ENCODE assay signal across 8 cellular contexts in the genomic region with DNA sequence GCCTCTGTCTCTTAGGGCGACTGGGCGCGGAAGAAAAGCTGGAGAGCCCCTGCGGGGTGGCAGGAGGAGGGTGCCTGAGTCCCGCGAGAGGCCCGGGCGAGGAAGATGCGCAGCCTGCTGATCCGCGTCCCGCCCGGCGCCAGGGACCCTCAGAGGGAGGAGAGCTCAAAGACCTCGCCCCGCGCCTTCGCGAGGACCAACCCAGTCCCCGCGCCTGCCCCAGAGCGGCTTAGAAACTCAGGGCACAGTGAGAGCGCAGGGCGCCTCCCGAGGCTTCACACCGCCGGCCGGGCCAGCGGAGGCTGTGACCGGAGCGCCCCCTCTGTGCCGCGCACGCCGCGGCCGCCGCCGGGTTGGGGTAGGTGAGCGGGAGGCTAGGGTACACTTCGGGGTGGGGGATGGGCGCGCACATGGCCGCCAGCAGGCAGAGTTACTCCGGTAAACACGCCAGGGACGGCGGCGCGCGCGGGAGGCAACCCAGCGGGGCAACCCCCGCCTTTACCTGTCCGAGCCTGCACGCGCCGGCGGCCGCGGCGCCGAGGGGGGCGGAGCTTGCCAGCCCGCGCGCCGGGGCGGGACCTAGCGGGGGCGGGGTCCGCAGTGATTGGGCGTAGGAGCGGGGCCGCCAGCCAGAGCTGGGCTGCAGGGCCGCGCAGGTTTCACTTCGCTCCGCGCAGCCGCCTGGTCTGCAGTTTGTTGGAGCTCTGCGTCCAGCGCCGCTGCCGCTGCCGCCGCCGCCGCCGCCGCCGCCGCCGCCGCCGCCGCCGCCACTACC. TPM values are rescaled to one million over a fixed set of nuclear protein-coding genes. Genes with fewer than 3 reads are reported as not detected.
DNase-seq lines count a peak whose midpoint lies in the region; ATAC-seq, FAIRE-seq and TF ChIP-seq lines count a peak whose summit lies in the region.

A gene with protein sequence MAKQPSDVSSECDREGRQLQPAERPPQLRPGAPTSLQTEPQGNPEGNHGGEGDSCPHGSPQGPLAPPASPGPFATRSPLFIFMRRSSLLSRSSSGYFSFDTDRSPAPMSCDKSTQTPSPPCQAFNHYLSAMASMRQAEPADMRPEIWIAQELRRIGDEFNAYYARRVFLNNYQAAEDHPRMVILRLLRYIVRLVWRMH (plus strand): TSS at position 662 of the 775 bp plus-strand sequence. CDS start 2,832 bp downstream, outside the sequence.

- H3K27me3 Mint-ChIP-seq in T-cell, result peaks cover 26 to 42% of the 10 kb centered on the region in 2 donors

- H3K27me3 ChIP-seq in adipocyte (replicated peaks; ENCODE audit: control insufficient read depth, insufficient read depth, low read length) (no peaks in the 10 kb centered on the region), prostate gland (replicated peaks; ENCODE audit: insufficient read depth) (no peaks in the 10 kb centered on the region)

- peaks cover 7% of the 10 kb centered on the region for H3K36me3 ChIP-seq in adipocyte (ENCODE audit: control insufficient read depth, insufficient read depth, low read length, severe bottlenecking)
- no peaks in the 10 kb centered on the region for H3K36me3 ChIP-seq in prostate gland
- H3K36me3 ChIP-seq in urinary bladder (ENCODE audit: insufficient read depth), result no peaks in the 10 kb centered on the region

- H3K9me3 Mint-ChIP-seq in T-cell, result no peaks in the 10 kb centered on the region

- TF ChIP-seq POLR2A in GM12892 (IDR thresholded peaks at IDR 0.05; ENCODE audit: low read depth, low read length), result peak; percentile 79; the same call in 1 of the 2 replicates
- TF ChIP-seq POLR2A in prostate gland (IDR thresholded peaks at IDR 0.05), result peak; percentile 97

- FAIRE-seq in GM12892 (lab: Jason Lieb, UNC), result peak; percentile 98

- peak within 1 kb of the TSS; percentile 86 for H3K9ac ChIP-seq in adipocyte (ENCODE audit: low read length)

- peak within 1 kb of the TSS; percentile 77 to 86 for H3K27ac ChIP-seq in prostate gland
- H3K27ac ChIP-seq in urinary bladder (ENCODE audit: low read depth), result peak within 1 kb of the TSS; percentile 6

- peaks cover 48 to 57% (median 56%) of the 10 kb centered on the region in 3 donors for H3K4me1 Mint-ChIP-seq in T-cell

- H3K4me3 ChIP-seq in adipocyte (ENCODE audit: low read length) (peak within 1 kb of the TSS; percentile 95), prostate gland (peak within 1 kb of the TSS; percentile 74 to 93), urinary bladder (ENCODE audit: low read depth, low read length) (peak within 1 kb of the TSS; percentile 71)

- peaks cover 13% of the 10 kb centered on the region for H3K36me3 Mint-ChIP-seq in T-cell

- H3K9me3 ChIP-seq in adipocyte (ENCODE audit: control insufficient read depth, low read length) (peaks cover 4% of the 10 kb centered on the region), prostate gland (no peaks in the 10 kb centered on the region)

- CTCF ChIA-PET in T-cell (lab: Charles Lee), result interaction anchor here (0.6 to 1.2 kb wide), 3 partner anchors 36 to 337 kb away, joined by 3 to 8 read pairs (median 3); no protein-coding TSS in a partner anchor

- peak within 1 kb of the TSS; percentile 90 to 95 (median 93) for H3K4me3 Mint-ChIP-seq in T-cell

- peak; percentile 54 for ATAC-seq in HG02840 (IDR thresholded peaks at IDR 0.05; ENCODE audit: low FRiP score, unreplicated experiment)
- ATAC-seq in T-cell (replicated peaks in 1 of 4), result peak; percentile 73 to 81 (median 76)
- ATAC-seq in left cardiac atrium, result peak; percentile 84 to 87

- POLR2A ChIA-PET in T-cell (lab: Charles Lee), result interaction anchor here (0.5 to 0.8 kb wide), 4 partner anchors 291 to 951 kb away, joined by 3 to 5 read pairs (median 4); no protein-coding TSS in a partner anchor

- under 1% methylated on average over 79 of the region's 98 CpGs for WGBS in prostate gland
- WGBS in urinary bladder, result under 1% methylated on average over 98 of the region's 98 CpGs

- H3K27ac Mint-ChIP-seq in T-cell, result peak within 1 kb of the TSS; percentile 78 to 84

- intact Hi-C loops in left cardiac atrium (cut with DNase I), result no loop called here
- intact Hi-C loops in prostate gland (cut with DNase I), result no loop called here

- peak in 2 of 4 experiments; percentile 14 to 23 for TF ChIP-seq CTCF in prostate gland (IDR thresholded peaks at IDR 0.05)

- peak; percentile 74 for DNase-seq in GM12892 (ENCODE audit: insufficient read length)
- peak; percentile 61 for DNase-seq in NCI-H1436 treated with DMSO at 0.1 percent for 48 hours (lab: John Stamatoyannopoulos, UW)
- peak; percentile 52 to 91 (median 76) for DNase-seq in T-cell
- peak; percentile 95 for DNase-seq in adipocyte (ENCODE audit: low read depth)
- peak; percentile 92 for DNase-seq in left cardiac atrium
- DNase-seq in prostate gland (ENCODE audit: low spot score), result peak; percentile 96

- H3K4me1 ChIP-seq in adipocyte (ENCODE audit: control insufficient read depth, insufficient read depth, low read length) (peaks cover 12% of the 10 kb centered on the region), prostate gland (replicated peaks) (peaks cover 3% of the 10 kb centered on the region), urinary bladder (ENCODE audit: insufficient read depth) (peaks cover 2% of the 10 kb centered on the region)

RNA-seq across cellular contexts. Expression of the gene that starts here (rescaled TPM):
- polyA plus RNA-seq in GM12892 (2012; ENCODE audit: missing spikeins), result 5.5 TPM
- total RNA-seq in T-cell (10 to 100 TPM; 24.1 to 47.0 (median 34.6) TPM), left cardiac atrium (1 to 10 TPM; 4.6 to 9.2 TPM), prostate gland (10 to 100 TPM; 28.3 to 55.3 TPM), urinary bladder (10.2 TPM)
- 9.1 TPM for polyA plus RNA-seq in urinary bladder

Comparison
In these comparisons a context has a peak if more than half of its experiments do, and no peak if none do; other contexts are left out.
1. Peak in every context shown above with its lines: DNase-seq, ATAC-seq, H3K4me3 ChIP-seq and H3K27ac ChIP-seq.